Comparison of ENCODE assay signal across 8 cellular contexts in genomic region chr22:17629167-17629489, GRCh38. TPM values are rescaled to one million over a fixed set of nuclear protein-coding genes. Genes with fewer than 3 reads are reported as not detected.
DNase-seq lines count a peak whose midpoint lies in the region; ATAC-seq and TF ChIP-seq lines count a peak whose summit lies in the region.

No MANE protein-coding gene starts in this region.

- TF ChIP-seq POLR2A in body of pancreas (IDR thresholded peaks at IDR 0.05) (no peak), upper lobe of left lung (IDR thresholded peaks at IDR 0.05) (no peak)

- H3K27ac ChIP-seq in body of pancreas = peak overlapping the region; percentile 72 to 96 (median 85)
- H3K27ac ChIP-seq in lower lobe of right lung = peak overlapping the region; percentile 95
- peak overlapping the region; percentile 92 to 95 (median 94) for H3K27ac ChIP-seq in upper lobe of left lung

- H3K4me1 ChIP-seq in body of pancreas (peaks cover 26% of the 10 kb centered on the region), lower lobe of right lung (peaks cover 32% of the 10 kb centered on the region), upper lobe of left lung (peaks cover 17 to 40% (median 29%) of the 10 kb centered on the region in 4 donors)

- H3K27me3 ChIP-seq in body of pancreas (no peaks in the 10 kb centered on the region), lower lobe of right lung (ENCODE audit: low read depth) (no peaks in the 10 kb centered on the region), upper lobe of left lung (no peaks in the 10 kb centered on the region)

- peaks cover 0 to 1% of the 10 kb centered on the region in 2 donors for H3K36me3 Mint-ChIP-seq in activated T-cell treated with anti-CD3 and anti-CD28 coated beads, Interleukin-2, amount 50 U/mL, for 72 hours (ENCODE audit: insufficient read depth in 2 of 2)

- H3K27ac Mint-ChIP-seq in activated T-cell treated with anti-CD3 and anti-CD28 coated beads, Interleukin-2, amount 50 U/mL, for 72 hours = peak overlapping the region; percentile 97

- DNase-seq in activated T-cell treated with anti-CD3 and anti-CD28 coated beads, Interleukin-2, amount 50 U/mL, for 72 hours = no peak
- DNase-seq in activated T-cell treated with anti-CD3 and anti-CD28 coated beads, Interleukin-2, amount 50 U/mL, for 1 hour = no peak
- no peak for DNase-seq in body of pancreas
- no peak for DNase-seq in lower lobe of right lung
- DNase-seq in upper lobe of left lung = no peak
- DNase-seq in 8988T = no peak
- no peak for DNase-seq in COLO829 (ENCODE audit: low spot score)

- WGBS in body of pancreas, 2 donors = 0% methylated on average over 1 of the region's 1 CpG
- 0% methylated on average over 1 of the region's 1 CpG for WGBS in upper lobe of left lung, 2 donors

- no peaks in the 10 kb centered on the region for H3K27me3 Mint-ChIP-seq in activated T-cell treated with anti-CD3 and anti-CD28 coated beads, Interleukin-2, amount 50 U/mL, for 72 hours (ENCODE audit: low read depth)

- peak overlapping the region; percentile 94 to 99 for H3K4me3 Mint-ChIP-seq in activated T-cell treated with anti-CD3 and anti-CD28 coated beads, Interleukin-2, amount 50 U/mL, for 72 hours

- no peaks in the 10 kb centered on the region for H3K9me3 Mint-ChIP-seq in activated T-cell treated with anti-CD3 and anti-CD28 coated beads, Interleukin-2, amount 50 U/mL, for 72 hours

- TF ChIP-seq CTCF in body of pancreas (IDR thresholded peaks at IDR 0.05) (no peak), lower lobe of right lung (IDR thresholded peaks at IDR 0.05) (no peak), upper lobe of left lung (IDR thresholded peaks at IDR 0.05) (no peak)

- TF ChIP-seq EP300 in upper lobe of left lung (IDR thresholded peaks at IDR 0.05) = no peak

- intact Hi-C loops in body of pancreas (cut with DNase I) (no loop called here), lower lobe of right lung (cut with DNase I) (no loop called here)

- H3K36me3 ChIP-seq in body of pancreas (replicated peaks in 1 of 2; ENCODE audit: insufficient read depth in 1 of 2, low read depth in 2 of 2) = no peaks in the 10 kb centered on the region
- peaks cover 10% of the 10 kb centered on the region for H3K36me3 ChIP-seq in lower lobe of right lung
- peaks cover 0 to 10% (median 3%) of the 10 kb centered on the region in 4 donors for H3K36me3 ChIP-seq in upper lobe of left lung

- H3K9me3 ChIP-seq in body of pancreas = no peaks in the 10 kb centered on the region
- no peaks in the 10 kb centered on the region for H3K9me3 ChIP-seq in lower lobe of right lung
- H3K9me3 ChIP-seq in upper lobe of left lung = no peaks in the 10 kb centered on the region

- peak overlapping the region; percentile 16 to 100 for H3K4me3 ChIP-seq in body of pancreas
- peak overlapping the region; percentile 97 for H3K4me3 ChIP-seq in lower lobe of right lung
- H3K4me3 ChIP-seq in upper lobe of left lung = peak overlapping the region; percentile 48 to 96 (median 73)

- ATAC-seq in activated T-cell treated with anti-CD3 and anti-CD28 coated beads, Interleukin-2, amount 50 U/mL, for 72 hours (replicated peaks in 1 of 2) = no peak
- no peak for ATAC-seq in body of pancreas
- peak; percentile 1 to 5 for ATAC-seq in lower lobe of right lung
- ATAC-seq in upper lobe of left lung (ENCODE audit: low FRiP score in 2 of 2) = peak in 1 of 2 donors; percentile 9
- ATAC-seq in HG03469 (IDR thresholded peaks at IDR 0.05; ENCODE audit: unreplicated experiment) = no peak

- peaks cover 16% of the 10 kb centered on the region for H3K4me1 Mint-ChIP-seq in activated T-cell treated with anti-CD3 and anti-CD28 coated beads, Interleukin-2, amount 50 U/mL, for 72 hours (ENCODE audit: low read depth)

RNA-seq across cellular contexts. Expression of gene ATP6V1E1, which starts 0.6 kb away (rescaled TPM):
- total RNA-seq in activated T-cell treated with anti-CD3 and anti-CD28 coated beads, Interleukin-2, amount 50 U/mL, for 72 hours = 10 to 100 TPM; 83.4 to 89.5 TPM
- 10 to 100 TPM; 38.1 to 58.7 TPM for total RNA-seq in body of pancreas
- total RNA-seq in lower lobe of right lung = 133 TPM
- 100 to 1,000 TPM in 5 of 6 donors, 10 to 100 TPM in 1; 63.5 to 153 (median 130) TPM for total RNA-seq in upper lobe of left lung

RNA-seq across cellular contexts. Expression of gene BCL2L13, which starts 9.4 kb away (rescaled TPM):
- total RNA-seq in activated T-cell treated with anti-CD3 and anti-CD28 coated beads, Interleukin-2, amount 50 U/mL, for 72 hours = 10 to 100 TPM; 42.1 to 46.9 TPM
- total RNA-seq in body of pancreas (10 to 100 TPM; 19.8 to 35.0 TPM), lower lobe of right lung (41.2 TPM), upper lobe of left lung (10 to 100 TPM; 40.4 to 67.1 (median 45.7) TPM)

Comparison
In these comparisons a context has a peak if more than half of its experiments do, and no peak if none do; other contexts are left out.
1. ATAC-seq: peak in lower lobe of right lung (2 of 2); none in activated T-cell treated with anti-CD3 and anti-CD28 coated beads, Interleukin-2, amount 50 U/mL, for 72 hours (0 of 2), body of pancreas (single experiment) and HG03469 (single experiment).
2. Peak in every context shown above with its lines, with median percentiles within 50 percentile points of each other: H3K27ac ChIP-seq and H3K4me3 ChIP-seq.